30 cellular contexts compared by ENCODE assay signal in genomic region chr17:68897557-68897956, GRCh38. TPM values are rescaled to one million over a fixed set of nuclear protein-coding genes. Genes with fewer than 3 reads are reported as not detected.
"Had no signal": no experiment of that assay in that cellular context is flagged by ENCODE, and none has a peak within 500 bp of the region (broad histone marks: within the 10 kb centered on the region; RNA-seq: fewer than 3 reads in every experiment).

No MANE protein-coding gene starts in this region.

- H3K4me3 Mint-ChIP-seq: dendritic cell treated with granulocyte-macrophage colony-stimulating factor and Interleukin-4, amounts not matched to agents 40 ng/mL and 50 ng/mL, for 4 days; effector memory CD8-positive, alpha-beta T cell; endodermal cell had no signal

- H3K4me1 ChIP-seq: colonic mucosa, esophagus muscularis mucosa, esophagus squamous epithelium, foreskin keratinocyte, gastrocnemius medialis, gastroesophageal sphincter, heart right ventricle had no signal

- H3K9me3 ChIP-seq: colonic mucosa, esophagus squamous epithelium, gastrocnemius medialis had no signal

- H3K4me3 ChIP-seq: colonic mucosa, coronary artery, dorsolateral prefrontal cortex, esophagus muscularis mucosa, esophagus squamous epithelium, gastrocnemius medialis, gastroesophageal sphincter, heart left ventricle, heart right ventricle had no signal

- H3K4me1 Mint-ChIP-seq: endodermal cell had no signal

- H3K36me3 ChIP-seq: colonic mucosa, esophagus squamous epithelium, gastrocnemius medialis had no signal

- DNase-seq: colonic mucosa; cortex of kidney; dermis blood vessel endothelial cell; dorsolateral prefrontal cortex; effector CD4-positive, alpha-beta T cell; effector CD8-positive, alpha-beta T cell; effector memory CD4-positive, alpha-beta T cell; effector memory CD8-positive, alpha-beta T cell; endodermal cell; erythroblast; esophagus squamous epithelium; foreskin fibroblast; foreskin keratinocyte; foreskin melanocyte; gastrocnemius medialis; glutamatergic neuron; head of caudate nucleus; heart left ventricle; heart right ventricle had no signal

- H3K27ac ChIP-seq: colonic mucosa, coronary artery, epithelial cell of prostate, esophagus muscularis mucosa, esophagus squamous epithelium, foreskin keratinocyte, gastrocnemius medialis, gastroesophageal sphincter, heart left ventricle, heart right ventricle had no signal

- H3K27me3 ChIP-seq: colonic mucosa, dorsolateral prefrontal cortex, esophagus muscularis mucosa, esophagus squamous epithelium, foreskin keratinocyte, gastrocnemius medialis, gastroesophageal sphincter, heart left ventricle, heart right ventricle had no signal

- H3K27ac Mint-ChIP-seq: dendritic cell treated with granulocyte-macrophage colony-stimulating factor and Interleukin-4, amounts not matched to agents 40 ng/mL and 50 ng/mL, for 4 days; effector memory CD8-positive, alpha-beta T cell; endodermal cell had no signal

- ATAC-seq: effector memory CD8-positive, alpha-beta T cell; esophagus mucosa; foreskin keratinocyte; gastrocnemius medialis; gastroesophageal sphincter; heart left ventricle; heart right ventricle had no signal

- FAIRE-seq: colon, endometrium, endothelial cell of umbilical vein, frontal cortex had no signal

RNA-seq across cellular contexts. Expression of gene ABCA8, which starts 57.6 kb away (rescaled TPM):
- total RNA-seq: endodermal cell, epithelial cell of proximal tubule, foreskin keratinocyte had no signal
- polyA plus RNA-seq: foreskin keratinocyte had no signal
